In the genomic region with DNA sequence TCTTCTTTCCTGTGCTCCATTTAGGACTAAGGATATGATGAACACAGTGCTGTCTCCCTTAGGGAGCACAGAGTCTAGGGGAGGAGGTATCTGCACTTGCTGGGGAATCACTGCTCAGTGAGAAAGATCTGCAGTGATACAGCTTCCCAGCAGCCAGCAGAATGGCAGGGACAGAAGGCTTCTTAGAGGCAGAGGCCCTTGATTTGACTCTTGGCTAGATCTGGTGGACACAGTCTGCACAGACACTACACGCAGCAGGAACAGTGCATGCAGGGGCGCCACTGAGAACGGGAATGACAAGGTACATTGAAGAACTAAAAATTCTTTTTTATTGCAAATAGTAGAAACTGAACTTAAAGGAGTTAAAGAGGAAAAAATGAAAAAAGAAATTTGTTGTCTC, we compare ENCODE assay signal across 17 cellular contexts. TPM values are rescaled to one million over a fixed set of nuclear protein-coding genes. Genes with fewer than 3 reads are reported as not detected.
DNase-seq lines count a peak whose midpoint lies in the region; ATAC-seq and TF ChIP-seq lines count a peak whose summit lies in the region.
"Had no signal": no experiment of that assay in that cellular context is flagged by ENCODE, and none has a peak within 500 bp of the region (broad histone marks: within the 10 kb centered on the region; RNA-seq: fewer than 3 reads in every experiment).

No MANE protein-coding gene starts in this region.

- H4K20me1 ChIP-seq in BLaER1 = no peaks in the 10 kb centered on the region

- H3K4me1 Mint-ChIP-seq in T-helper 17 cell (no peaks in the 10 kb centered on the region), chondrocyte (ENCODE audit: low read depth) (peaks cover 34% of the 10 kb centered on the region)

- DNase-seq in T-helper 17 cell (no peak), chondrocyte (ENCODE audit: low spot score) (no peak), MV-4-11 (lab: John Stamatoyannopoulos, UW) (no peak), MG63 (no peak)
- DNase-seq in stimulated activated naive CD4-positive, alpha-beta T cell (lab: John Stamatoyannopoulos, UW) = no peak
- DNase-seq: 8988T; AML-193; Calu3; CD4-positive, alpha-beta T cell; DMS 273 treated with DMSO at 0.1 percent for 48 hours; GM23248; H7; IMR-90 had no signal

- H3K9me3 Mint-ChIP-seq in chondrocyte (ENCODE audit: low read depth) = no peaks in the 10 kb centered on the region
- H3K9me3 Mint-ChIP-seq: CD4-positive, alpha-beta T cell had no signal

- H3K27ac Mint-ChIP-seq in T-helper 17 cell = no peak overlapping the region
- H3K27ac Mint-ChIP-seq in chondrocyte (ENCODE audit: unreplicated experiment) = peak overlapping the region; percentile 68
- H3K27ac Mint-ChIP-seq: CD4-positive, alpha-beta T cell had no signal

- H3K36me3 Mint-ChIP-seq in T-helper 17 cell (ENCODE audit: low read depth) (peaks cover 5% of the 10 kb centered on the region), chondrocyte (ENCODE audit: low read depth) (no peaks in the 10 kb centered on the region)

- H3K4me3 Mint-ChIP-seq in T-helper 17 cell = peak overlapping the region; percentile 36
- no peak overlapping the region for H3K4me3 Mint-ChIP-seq in chondrocyte (ENCODE audit: unreplicated experiment)
- H3K4me3 Mint-ChIP-seq: CD4-positive, alpha-beta T cell had no signal

- H3K4me2 ChIP-seq in BLaER1 = peak overlapping the region; percentile 87

- H3K9me3 ChIP-seq in BLaER1 (no peaks in the 10 kb centered on the region), T-helper 17 cell (ENCODE audit: control insufficient read depth, low read length, poor library complexity, severe bottlenecking) (no peaks in the 10 kb centered on the region), stomach smooth muscle (ENCODE audit: control insufficient read depth in 2 of 2, low read length in 2 of 2) (no peaks in the 10 kb centered on the region), MG63 (no peaks in the 10 kb centered on the region)

- H3K27ac ChIP-seq in BLaER1 (peak overlapping the region; percentile 79), stomach smooth muscle (ENCODE audit: low read length) (peak overlapping the region; percentile 77)
- H3K27ac ChIP-seq: GM23248 had no signal

- peaks cover 64% of the 10 kb centered on the region for H3K4me1 ChIP-seq in BLaER1
- peaks cover 25% of the 10 kb centered on the region for H3K4me1 ChIP-seq in stomach smooth muscle (ENCODE audit: control insufficient read depth, insufficient read depth, low read length)

- TF ChIP-seq CTCF in chondrocyte (IDR thresholded peaks at IDR 0.05) = no peak

- peaks cover 81% of the 10 kb centered on the region for H3K27me3 Mint-ChIP-seq in T-helper 17 cell
- peaks cover 16% of the 10 kb centered on the region for H3K27me3 Mint-ChIP-seq in chondrocyte (ENCODE audit: low read depth)

- H3K9ac ChIP-seq in BLaER1 = no peak overlapping the region
- H3K9ac ChIP-seq in stomach smooth muscle (ENCODE audit: low read length in 2 of 2) = no peak overlapping the region
- H3K9ac ChIP-seq: GM23248 had no signal

- ATAC-seq in T-helper 17 cell = no peak
- ATAC-seq: GM12878 had no signal

- H3K4me3 ChIP-seq in BLaER1 (no peak overlapping the region), stomach smooth muscle (ENCODE audit: low read length in 2 of 2) (no peak overlapping the region), MG63 (no peak overlapping the region)
- H3K4me3 ChIP-seq: GM12878, GM23248 had no signal

- no peaks in the 10 kb centered on the region for H3K27me3 ChIP-seq in BLaER1
- no peaks in the 10 kb centered on the region for H3K27me3 ChIP-seq in stomach smooth muscle (ENCODE audit: control insufficient read depth in 1 of 2, insufficient read depth in 2 of 2, low read length in 2 of 2)
- peaks cover 6% of the 10 kb centered on the region; the same call in 1 of the 2 replicates for H3K27me3 ChIP-seq in MG63

- H3K36me3 ChIP-seq in BLaER1 = no peaks in the 10 kb centered on the region
- no peaks in the 10 kb centered on the region for H3K36me3 ChIP-seq in stomach smooth muscle (ENCODE audit: control insufficient read depth in 2 of 2, insufficient read depth in 2 of 2, low read length in 2 of 2)
- H3K36me3 ChIP-seq in MG63 = no peaks in the 10 kb centered on the region

RNA-seq across cellular contexts. Expression of a gene that starts 51.6 kb away (rescaled TPM):
- total RNA-seq in T-helper 17 cell = not detected
- total RNA-seq in chondrocyte = 0.45 to 0.64 TPM (median 0.63 TPM) in 3 replicates
- total RNA-seq in MG63 (2014; rRNA removed; shearing (Covaris generic); ENCODE audit: low replicate concordance) = not detected in 2 replicates
- total RNA-seq: Calu3; CD4-positive, alpha-beta T cell; GM23248; H7; HT-29; IMR-90 had no signal
